ENCODE assay signal across 12 cellular contexts in the genomic region with DNA sequence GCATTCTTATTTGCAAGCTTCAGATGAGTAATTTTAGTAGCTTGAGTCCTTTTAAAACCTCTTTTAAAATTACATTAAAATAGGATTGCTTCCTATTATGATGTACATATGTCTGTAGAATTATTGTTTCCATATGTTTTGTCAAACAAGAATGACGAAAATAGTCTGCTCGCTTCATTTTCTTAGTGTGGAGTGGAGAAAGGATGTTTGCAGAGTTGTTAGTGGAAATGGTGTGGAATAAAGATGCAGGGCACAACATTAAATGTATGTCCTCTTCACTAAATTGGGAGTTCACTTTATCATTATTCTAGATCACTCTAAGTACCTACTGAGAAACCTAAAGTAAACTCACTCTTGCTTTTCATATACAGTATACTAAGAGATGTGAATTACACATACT. TPM values are rescaled to one million over a fixed set of nuclear protein-coding genes. Genes with fewer than 3 reads are reported as not detected.
A peak's percentile ranks its signal among the peaks of the same experiment; 100 is the strongest.
DNase-seq lines count a peak whose midpoint lies in the region; ATAC-seq and TF ChIP-seq lines count a peak whose summit lies in the region.
"Had no signal": no experiment of that assay in that cellular context is flagged by ENCODE, and none has a peak within 500 bp of the region (broad histone marks: within the 10 kb centered on the region; RNA-seq: fewer than 3 reads in every experiment).

No MANE protein-coding gene starts in this region.

- no peak for DNase-seq in activated naive CD8-positive, alpha-beta T cell treated with anti-CD3 and anti-CD28 coated beads, Interleukin-2, amount 50 U/mL, for 24 hours
- DNase-seq in chondrocyte (ENCODE audit: low spot score): no peak
- no peak for DNase-seq in type B pancreatic cell (ENCODE audit: extremely low spot score, unreplicated experiment)
- no peak for DNase-seq in DMS53 treated with DMSO at 0.1 percent for 48 hours (lab: John Stamatoyannopoulos, UW; ENCODE audit: unreplicated experiment)
- DNase-seq in activated gamma-delta T cell (lab: John Stamatoyannopoulos, UW): no peak
- DNase-seq in COLO829 (ENCODE audit: low spot score): no peak
- DNase-seq: activated T-cell treated with anti-CD3 and anti-CD28 coated beads, Interleukin-2, amount 50 U/mL, for 24 hours; DMS79; MM.1S; NCI-H226 had no signal

- H3K27ac Mint-ChIP-seq in activated naive CD8-positive, alpha-beta T cell: no peak overlapping the region
- H3K27ac Mint-ChIP-seq in activated naive CD8-positive, alpha-beta T cell treated with anti-CD3 and anti-CD28 coated beads, Interleukin-2, amount 50 U/mL, for 24 hours: no peak overlapping the region
- H3K27ac Mint-ChIP-seq in chondrocyte (ENCODE audit: unreplicated experiment): peak overlapping the region; percentile 98
- peak overlapping the region in 2 of 3 experiments; percentile 10 to 11 for H3K27ac Mint-ChIP-seq in nephron
- peak overlapping the region; percentile 20 for H3K27ac Mint-ChIP-seq in type B pancreatic cell
- H3K27ac Mint-ChIP-seq: activated T-cell treated with anti-CD3 and anti-CD28 coated beads, Interleukin-2, amount 50 U/mL, for 24 hours had no signal

- TF ChIP-seq CTCF in chondrocyte (IDR thresholded peaks at IDR 0.05): no peak
- no peak for TF ChIP-seq CTCF in nephron (IDR thresholded peaks at IDR 0.05; ENCODE audit: unreplicated experiment in 3 of 3)
- TF ChIP-seq CTCF in type B pancreatic cell (conservative IDR thresholded peaks at IDR 0.05): no peak

- ATAC-seq in activated naive CD8-positive, alpha-beta T cell treated with anti-CD3 and anti-CD28 coated beads, Interleukin-2, amount 50 U/mL, for 24 hours: no peak

- H3K27me3 Mint-ChIP-seq in activated naive CD8-positive, alpha-beta T cell: no peaks in the 10 kb centered on the region
- peaks cover 7% of the 10 kb centered on the region for H3K27me3 Mint-ChIP-seq in activated naive CD8-positive, alpha-beta T cell treated with anti-CD3 and anti-CD28 coated beads, Interleukin-2, amount 50 U/mL, for 24 hours
- H3K27me3 Mint-ChIP-seq in chondrocyte (ENCODE audit: low read depth): no peaks in the 10 kb centered on the region
- peaks cover 8% of the 10 kb centered on the region for H3K27me3 Mint-ChIP-seq in nephron (ENCODE audit: low read depth)
- H3K27me3 Mint-ChIP-seq in type B pancreatic cell: no peaks in the 10 kb centered on the region
- H3K27me3 Mint-ChIP-seq: activated T-cell treated with anti-CD3 and anti-CD28 coated beads, Interleukin-2, amount 50 U/mL, for 24 hours had no signal

- H3K4me1 Mint-ChIP-seq in activated naive CD8-positive, alpha-beta T cell (ENCODE audit: low read depth): peaks cover 35% of the 10 kb centered on the region
- H3K4me1 Mint-ChIP-seq in activated naive CD8-positive, alpha-beta T cell treated with anti-CD3 and anti-CD28 coated beads, Interleukin-2, amount 50 U/mL, for 24 hours: peaks cover 37% of the 10 kb centered on the region
- H3K4me1 Mint-ChIP-seq in chondrocyte (ENCODE audit: low read depth): peaks cover 48% of the 10 kb centered on the region
- peaks cover 21% of the 10 kb centered on the region for H3K4me1 Mint-ChIP-seq in nephron
- peaks cover 23% of the 10 kb centered on the region for H3K4me1 Mint-ChIP-seq in type B pancreatic cell (ENCODE audit: unreplicated experiment)

- H3K9me3 Mint-ChIP-seq in activated naive CD8-positive, alpha-beta T cell (ENCODE audit: low read depth): no peaks in the 10 kb centered on the region
- no peaks in the 10 kb centered on the region for H3K9me3 Mint-ChIP-seq in activated naive CD8-positive, alpha-beta T cell treated with anti-CD3 and anti-CD28 coated beads, Interleukin-2, amount 50 U/mL, for 24 hours
- H3K9me3 Mint-ChIP-seq in chondrocyte (ENCODE audit: low read depth): no peaks in the 10 kb centered on the region
- H3K9me3 Mint-ChIP-seq in nephron: no peaks in the 10 kb centered on the region
- H3K9me3 Mint-ChIP-seq in type B pancreatic cell: no peaks in the 10 kb centered on the region
- H3K9me3 Mint-ChIP-seq: activated T-cell treated with anti-CD3 and anti-CD28 coated beads, Interleukin-2, amount 50 U/mL, for 24 hours had no signal

- H3K36me3 Mint-ChIP-seq in activated naive CD8-positive, alpha-beta T cell: no peaks in the 10 kb centered on the region
- H3K36me3 Mint-ChIP-seq in activated naive CD8-positive, alpha-beta T cell treated with anti-CD3 and anti-CD28 coated beads, Interleukin-2, amount 50 U/mL, for 24 hours (ENCODE audit: low read depth): no peaks in the 10 kb centered on the region
- H3K36me3 Mint-ChIP-seq in chondrocyte (ENCODE audit: low read depth) (peaks cover 4% of the 10 kb centered on the region), nephron (ENCODE audit: low read depth) (no peaks in the 10 kb centered on the region), type B pancreatic cell (peaks cover 3% of the 10 kb centered on the region)

- H3K4me3 Mint-ChIP-seq in activated naive CD8-positive, alpha-beta T cell: peak overlapping the region; percentile 48
- H3K4me3 Mint-ChIP-seq in activated naive CD8-positive, alpha-beta T cell treated with anti-CD3 and anti-CD28 coated beads, Interleukin-2, amount 50 U/mL, for 24 hours: no peak overlapping the region
- H3K4me3 Mint-ChIP-seq in chondrocyte (ENCODE audit: unreplicated experiment) (peak overlapping the region; percentile 39), nephron (peak overlapping the region; percentile 50 to 73 (median 59)), type B pancreatic cell (peak overlapping the region; percentile 75)

RNA-seq across cellular contexts. Expression of a gene that starts 59.5 kb away (rescaled TPM):
- total RNA-seq in chondrocyte (19.5 to 57.6 TPM (median 22.3 TPM) in 3 replicates), type B pancreatic cell (ENCODE audit: low replicate concordance) (14.5 and 34.1 TPM in 2 replicates)

Comparison
In these comparisons a context has a peak if more than half of its experiments do, and no peak if none do; other contexts are left out.
1. H3K27ac Mint-ChIP-seq: peak in chondrocyte (single experiment), nephron (2 of 3) and type B pancreatic cell (single experiment); none in activated naive CD8-positive, alpha-beta T cell (single experiment) and activated naive CD8-positive, alpha-beta T cell treated with anti-CD3 and anti-CD28 coated beads, Interleukin-2, amount 50 U/mL, for 24 hours (single experiment).